Comparison of ENCODE assay signal across 20 cellular contexts in the genomic region with DNA sequence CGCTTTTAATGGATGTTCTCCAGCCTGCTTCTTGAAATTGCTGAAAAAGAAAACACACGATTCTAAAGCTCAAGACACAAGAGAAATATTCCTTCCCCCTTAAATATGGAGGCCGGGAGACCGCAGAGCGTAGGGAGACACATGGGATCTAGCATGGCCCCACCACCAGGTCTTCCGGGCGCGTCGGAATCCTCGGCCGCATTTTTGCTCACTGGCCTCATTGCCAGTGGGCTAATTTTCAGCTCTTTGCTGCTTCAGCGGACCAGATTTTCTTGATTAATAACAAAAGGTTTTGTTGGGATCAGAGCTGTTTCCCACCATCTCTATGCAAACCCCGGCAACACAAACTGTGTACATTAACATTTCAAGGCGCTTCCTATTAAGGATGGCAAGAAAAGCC.
"Had no signal": no experiment of that assay in that cellular context is flagged by ENCODE, and none has a peak within 500 bp of the region (broad histone marks: within the 10 kb centered on the region; RNA-seq: fewer than 3 reads in every experiment).

No MANE protein-coding gene starts in this region.

- H3K36me3 Mint-ChIP-seq: stimulated activated effector memory CD8-positive, alpha-beta T cell treated with anti-CD3 and anti-CD28 coated beads, Interleukin-12 subunit alpha, Interleukin-12 subunit beta, amount 100 ng/mL, for 72 hours; T-cell had no signal

- H3K9me3 ChIP-seq: breast epithelium, lower lobe of right lung, pancreas, testis had no signal

- H3K27ac ChIP-seq: breast epithelium, lower lobe of right lung, pancreas, testis had no signal

- H3K36me3 ChIP-seq: breast epithelium, lower lobe of right lung, pancreas had no signal

- H3K4me3 ChIP-seq: breast epithelium, lower lobe of right lung, pancreas, smooth muscle cell, testis had no signal

- H3K27me3 ChIP-seq: breast epithelium, pancreas, testis had no signal

- DNase-seq: activated CD4-positive, alpha-beta T cell treated with anti-CD3 and anti-CD28 coated beads, Interleukin-2, amount 10 ng/mL, durations not matched to agents 24 days and 14 days; activated CD8-positive, alpha-beta T cell treated with anti-CD3 and anti-CD28 coated beads, Interleukin-2, amount 10 ng/mL, durations not matched to agents 7 days and 5 days; activated naive CD4-positive, alpha-beta T cell treated with anti-CD3 and anti-CD28 coated beads for 36 hours; activated naive CD8-positive, alpha-beta T cell treated with anti-CD3 and anti-CD28 coated beads, Interleukin-2, amount 50 U/mL, for 24 hours; activated T-cell treated with anti-CD3 and anti-CD28 coated beads, Interleukin-2, amount 50 U/mL, for 24 hours; cerebellar nuclear complex; effector CD8-positive, alpha-beta T cell; hippocampal formation; nephron progenitor cell; pancreas; stimulated activated CD4-positive, alpha-beta T cell treated with anti-CD3 and anti-CD28 coated beads, Interleukin-4, amount 100 ng/mL, for 24 hours; T-cell; testis had no signal

- ATAC-seq: activated CD8-positive, alpha-beta T cell treated with anti-CD3 and anti-CD28 coated beads, Interleukin-2, amount 10 ng/mL, durations not matched to agents 7 days and 5 days; activated naive CD8-positive, alpha-beta T cell treated with anti-CD3 and anti-CD28 coated beads, Interleukin-2, amount 50 U/mL, for 24 hours; lower lobe of right lung; pancreas; sciatic nerve; SK-N-SH treated with all-trans-retinoic acid at 6 μM for 48 hours; stimulated activated effector memory CD8-positive, alpha-beta T cell treated with anti-CD3 and anti-CD28 coated beads, Interleukin-12 subunit alpha, Interleukin-12 subunit beta, amount 100 ng/mL, for 72 hours; T-cell had no signal

- H3K4me3 Mint-ChIP-seq: activated CD4-positive, alpha-beta T cell treated with anti-CD3 and anti-CD28 coated beads, Interleukin-2, amount 10 ng/mL, durations not matched to agents 24 days and 14 days; activated CD8-positive, alpha-beta T cell treated with anti-CD3 and anti-CD28 coated beads, Interleukin-2, amount 10 ng/mL, durations not matched to agents 7 days and 5 days; activated naive CD4-positive, alpha-beta T cell treated with anti-CD3 and anti-CD28 coated beads for 36 hours; activated naive CD8-positive, alpha-beta T cell treated with anti-CD3 and anti-CD28 coated beads, Interleukin-2, amount 50 U/mL, for 24 hours; activated T-cell treated with anti-CD3 and anti-CD28 coated beads, Interleukin-2, amount 50 U/mL, for 24 hours; nephron progenitor cell; stimulated activated effector memory CD8-positive, alpha-beta T cell treated with anti-CD3 and anti-CD28 coated beads, Interleukin-12 subunit alpha, Interleukin-12 subunit beta, amount 100 ng/mL, for 72 hours; T-cell had no signal

- FAIRE-seq: keratinocyte, pancreas had no signal

- H3K9me3 Mint-ChIP-seq: activated CD4-positive, alpha-beta T cell treated with anti-CD3 and anti-CD28 coated beads, Interleukin-2, amount 10 ng/mL, durations not matched to agents 24 days and 14 days; activated naive CD4-positive, alpha-beta T cell treated with anti-CD3 and anti-CD28 coated beads for 36 hours; activated naive CD8-positive, alpha-beta T cell treated with anti-CD3 and anti-CD28 coated beads, Interleukin-2, amount 50 U/mL, for 24 hours; activated T-cell treated with anti-CD3 and anti-CD28 coated beads, Interleukin-2, amount 50 U/mL, for 24 hours; stimulated activated effector memory CD8-positive, alpha-beta T cell treated with anti-CD3 and anti-CD28 coated beads, Interleukin-12 subunit alpha, Interleukin-12 subunit beta, amount 100 ng/mL, for 72 hours; T-cell had no signal

- H3K4me1 ChIP-seq: breast epithelium, pancreas had no signal

- H3K4me2 ChIP-seq: smooth muscle cell had no signal

- H3K27me3 Mint-ChIP-seq: activated naive CD8-positive, alpha-beta T cell treated with anti-CD3 and anti-CD28 coated beads, Interleukin-2, amount 50 U/mL, for 24 hours; activated T-cell treated with anti-CD3 and anti-CD28 coated beads, Interleukin-2, amount 50 U/mL, for 24 hours; T-cell had no signal

- H3K27ac Mint-ChIP-seq: activated CD4-positive, alpha-beta T cell treated with anti-CD3 and anti-CD28 coated beads, Interleukin-2, amount 10 ng/mL, durations not matched to agents 24 days and 14 days; activated CD8-positive, alpha-beta T cell treated with anti-CD3 and anti-CD28 coated beads, Interleukin-2, amount 10 ng/mL, durations not matched to agents 7 days and 5 days; activated naive CD4-positive, alpha-beta T cell treated with anti-CD3 and anti-CD28 coated beads for 36 hours; activated naive CD8-positive, alpha-beta T cell treated with anti-CD3 and anti-CD28 coated beads, Interleukin-2, amount 50 U/mL, for 24 hours; activated T-cell treated with anti-CD3 and anti-CD28 coated beads, Interleukin-2, amount 50 U/mL, for 24 hours; stimulated activated effector memory CD8-positive, alpha-beta T cell treated with anti-CD3 and anti-CD28 coated beads, Interleukin-12 subunit alpha, Interleukin-12 subunit beta, amount 100 ng/mL, for 72 hours; T-cell had no signal
